20 cellular contexts compared by ENCODE assay signal in the genomic region with DNA sequence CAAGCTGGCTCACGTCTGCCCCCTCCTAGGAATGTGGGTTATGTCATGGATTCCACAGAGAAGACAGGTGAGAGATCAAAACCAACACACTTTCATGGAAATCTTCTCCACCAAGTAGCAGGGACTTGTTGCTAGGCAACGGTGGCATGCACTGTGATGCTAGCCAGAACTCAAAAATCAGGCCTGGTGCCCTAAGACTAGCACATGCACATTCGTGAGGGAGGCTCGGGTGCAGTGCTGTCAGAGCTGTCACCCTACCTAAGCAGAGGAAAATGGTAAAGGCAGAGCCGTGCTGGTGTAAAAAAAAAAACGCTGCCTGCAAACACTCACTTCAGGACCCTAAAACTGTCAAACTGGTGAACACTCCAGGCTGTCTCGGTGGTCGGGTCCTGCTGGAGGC. TPM values are rescaled to one million over a fixed set of nuclear protein-coding genes. Genes with fewer than 3 reads are reported as not detected.
"Had no signal": no experiment of that assay in that cellular context is flagged by ENCODE, and none has a peak within 500 bp of the region (broad histone marks: within the 10 kb centered on the region; RNA-seq: fewer than 3 reads in every experiment).

No MANE protein-coding gene starts in this region.

RNA-seq across cellular contexts. Expression of a gene that starts 52.2 kb away (rescaled TPM):
- total RNA-seq: activated naive CD4-positive, alpha-beta T cell treated with anti-CD3 and anti-CD28 coated beads for 36 hours; activated naive CD4-positive, alpha-beta T cell treated with anti-CD3 and anti-CD28 coated beads, Interleukin-2, amount 50 U/mL, for 72 hours; activated naive CD8-positive, alpha-beta T cell treated with anti-CD3 and anti-CD28 coated beads for 36 hours; activated naive CD8-positive, alpha-beta T cell treated with anti-CD3 and anti-CD28 coated beads, Interleukin-2, amount 10 ng/mL, durations not matched to agents 7 days and 5 days; activated T-cell treated with anti-CD3 and anti-CD28 coated beads, Interleukin-2, amount 50 U/mL, for 4 hours; activated T-cell treated with anti-CD3 and anti-CD28 coated beads, Interleukin-2, amount 50 U/mL, for 72 hours; activated T-helper 1 cell treated with anti-CD3 and anti-CD28 coated beads, Interleukin-12 subunit alpha, Interleukin-12 subunit beta, Interleukin-2, Interleukin-4 antibody, amounts not matched to agents 30 ng/mL and 10 ng/mL and 1 ng/mL, durations not matched to agents 14 hours and 24 hours and 36 hours; activated T-helper 17 cell treated with anti-CD3 and anti-CD28 coated beads, Interleukin-2, amount 50 U/mL, for 72 hours; activated T-helper 2 cell treated with anti-CD3 and anti-CD28 coated beads, Interferon-gamma antibody, Interleukin-2, Interleukin-4, amounts not matched to agents 10 μg/mL and 5 μg/mL and 100 μg/mL, durations not matched to agents 14 hours and 24 hours and 36 hours; adrenal gland; aorta; ascending aorta; astrocyte; body of pancreas; breast epithelium; bronchial epithelial cell; cardiac muscle cell; cardiac septum; cerebellum; chondrocyte had no signal
